In the genomic region with DNA sequence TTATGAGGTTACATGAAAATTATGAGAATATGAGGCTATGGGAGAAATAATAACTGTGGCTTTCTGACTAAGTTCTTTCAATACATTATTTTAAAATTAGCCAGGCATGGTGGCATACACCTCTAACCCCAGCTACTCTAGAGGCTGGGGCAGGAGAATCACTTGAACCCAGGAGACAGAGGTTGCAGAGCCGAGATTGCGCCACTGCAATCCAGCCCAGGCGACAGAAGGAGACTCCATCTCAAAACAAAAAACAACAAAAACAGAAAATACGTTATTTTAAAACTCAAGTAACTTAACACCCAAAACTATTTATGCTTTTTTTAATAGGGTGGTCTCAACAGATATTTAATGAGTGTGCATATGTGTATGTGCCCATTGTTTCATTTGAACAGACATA, we compare ENCODE assay signal across 24 cellular contexts. TPM values are rescaled to one million over a fixed set of nuclear protein-coding genes. Genes with fewer than 3 reads are reported as not detected.
"Had no signal": no experiment of that assay in that cellular context is flagged by ENCODE, and none has a peak within 500 bp of the region (broad histone marks: within the 10 kb centered on the region; RNA-seq: fewer than 3 reads in every experiment).

No MANE protein-coding gene starts in this region.

- DNase-seq: activated CD4-positive, CD25-positive, alpha-beta regulatory T cell treated with anti-CD3 and anti-CD28 coated beads, Interleukin-2, amount 50 U/mL, for 72 hours; activated gamma-delta T cell treated with Interleukin-2 at 50 U/mL for 16 hours; activated T-cell treated with anti-CD3 and anti-CD28 coated beads, Interleukin-2, amount 50 U/mL, for 24 hours; amygdala; cortex of kidney; effector memory CD4-positive, alpha-beta T cell; foreskin keratinocyte; glutamatergic neuron; hypothalamus; kidney; left ventricle myocardium inferior; right lobe of liver; stimulated activated CD4-positive, alpha-beta T cell treated with anti-CD3 and anti-CD28 coated beads, Interleukin-4, amount 100 ng/mL, for 4 hours; stimulated activated CD8-positive, alpha-beta memory T cell treated with anti-CD3 and anti-CD28 coated beads, Interleukin-4, amount 100 ng/mL, for 48 hours; stimulated activated naive CD8-positive, alpha-beta T cell treated with anti-CD3 and anti-CD28 coated beads, Interleukin-15, Interleukin-2, amounts not matched to agents 100 U/mL and 50 U/mL, for 24 hours; upper lobe of left lung had no signal

- ATAC-seq: foreskin keratinocyte; stimulated activated naive CD8-positive, alpha-beta T cell treated with anti-CD3 and anti-CD28 coated beads, Interleukin-15, Interleukin-2, amounts not matched to agents 100 U/mL and 50 U/mL, for 24 hours had no signal

- H3K9me3 ChIP-seq: left ventricle myocardium inferior, right lobe of liver, suprapubic skin, upper lobe of left lung had no signal

- H3K4me3 ChIP-seq: left ventricle myocardium inferior, right lobe of liver, smooth muscle cell, suprapubic skin, upper lobe of left lung had no signal

- H3K27me3 ChIP-seq: foreskin keratinocyte, right lobe of liver, suprapubic skin, upper lobe of left lung had no signal

- H3K4me3 Mint-ChIP-seq: activated naive CD8-positive, alpha-beta T cell; activated T-cell treated with anti-CD3 and anti-CD28 coated beads, Interleukin-2, amount 50 U/mL, for 24 hours; brain; central memory CD8-positive, alpha-beta T cell had no signal

- H3K36me3 ChIP-seq: left ventricle myocardium inferior, right lobe of liver, suprapubic skin had no signal

- H3K4me2 ChIP-seq: smooth muscle cell had no signal

- H3K27ac ChIP-seq: foreskin keratinocyte, left ventricle myocardium inferior, suprapubic skin, upper lobe of left lung had no signal

- H3K27me3 Mint-ChIP-seq: activated naive CD8-positive, alpha-beta T cell; activated T-cell treated with anti-CD3 and anti-CD28 coated beads, Interleukin-2, amount 50 U/mL, for 24 hours; brain; central memory CD8-positive, alpha-beta T cell had no signal

- H3K9me3 Mint-ChIP-seq: activated T-cell treated with anti-CD3 and anti-CD28 coated beads, Interleukin-2, amount 50 U/mL, for 24 hours; brain; central memory CD8-positive, alpha-beta T cell had no signal

RNA-seq across cellular contexts. Expression of gene FNDC8, which starts 55.5 kb away (rescaled TPM):
- total RNA-seq: foreskin keratinocyte, kidney, left ventricle myocardium inferior, osteocyte, pulmonary artery endothelial cell, right lobe of liver, smooth muscle cell, suprapubic skin, upper lobe of left lung had no signal
- polyA plus RNA-seq: foreskin keratinocyte, neural cell, smooth muscle cell had no signal
